In the genomic region with DNA sequence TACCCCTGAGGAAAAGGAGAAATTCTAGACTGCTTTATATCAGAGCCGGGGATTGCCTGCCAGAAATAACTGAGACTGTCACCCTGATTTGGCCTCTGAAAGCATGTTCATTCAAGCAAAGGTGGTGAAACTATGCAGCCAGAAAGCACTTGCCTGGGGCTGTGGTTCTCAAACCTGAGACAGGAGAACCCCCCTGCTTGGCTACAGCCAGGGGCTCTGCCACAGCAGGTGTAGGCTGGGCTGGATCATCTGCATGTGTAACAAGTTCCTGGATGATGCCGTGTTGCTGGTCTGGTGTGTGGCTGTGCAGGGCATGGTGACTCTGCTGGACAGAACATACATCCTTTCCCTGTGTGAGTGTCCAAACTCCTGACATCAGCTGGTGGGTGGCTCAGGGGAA, we compare ENCODE assay signal across 22 cellular contexts.
"Had no signal": no experiment of that assay in that cellular context is flagged by ENCODE, and none has a peak within 500 bp of the region (broad histone marks: within the 10 kb centered on the region; RNA-seq: fewer than 3 reads in every experiment).

No MANE protein-coding gene starts in this region.

- H3K9me3 ChIP-seq: body of pancreas, esophagus squamous epithelium, mucosa of descending colon had no signal

- H3K27me3 ChIP-seq: body of pancreas, esophagus squamous epithelium, gastroesophageal sphincter had no signal

- H3K27ac ChIP-seq: body of pancreas, esophagus squamous epithelium, gastroesophageal sphincter, WERI-Rb-1 had no signal

- H3K9me3 Mint-ChIP-seq: activated T-helper 1 cell treated with anti-CD3 and anti-CD28 coated beads, Interleukin-12 subunit alpha, Interleukin-12 subunit beta, Interleukin-2, Interleukin-4 antibody, amounts not matched to agents 30 ng/mL and 10 ng/mL and 1 ng/mL, durations not matched to agents 14 hours and 24 hours and 36 hours had no signal

- H3K4me3 Mint-ChIP-seq: activated CD8-positive, alpha-beta T cell treated with anti-CD3 and anti-CD28 coated beads, Interleukin-2, amount 10 ng/mL, durations not matched to agents 7 days and 5 days; activated naive CD8-positive, alpha-beta T cell treated with anti-CD3 and anti-CD28 coated beads, Interleukin-2, amount 50 U/mL, for 24 hours; activated T-helper 1 cell treated with anti-CD3 and anti-CD28 coated beads, Interleukin-12 subunit alpha, Interleukin-12 subunit beta, Interleukin-2, Interleukin-4 antibody, amounts not matched to agents 30 ng/mL and 10 ng/mL and 1 ng/mL, durations not matched to agents 14 hours and 24 hours and 36 hours; T-cell had no signal

- ATAC-seq: activated CD8-positive, alpha-beta T cell treated with anti-CD3 and anti-CD28 coated beads, Interleukin-2, amount 10 ng/mL, durations not matched to agents 7 days and 5 days; activated naive CD8-positive, alpha-beta T cell treated with anti-CD3 and anti-CD28 coated beads, Interleukin-2, amount 50 U/mL, for 24 hours; body of pancreas; gastroesophageal sphincter; mucosa of descending colon; stimulated activated naive CD8-positive, alpha-beta T cell treated with anti-CD3 and anti-CD28 coated beads, Interleukin-15, Interleukin-2, amounts not matched to agents 100 U/mL and 50 U/mL, for 24 hours; T-cell had no signal

- H3K27ac Mint-ChIP-seq: activated CD8-positive, alpha-beta T cell treated with anti-CD3 and anti-CD28 coated beads, Interleukin-2, amount 10 ng/mL, durations not matched to agents 7 days and 5 days; activated naive CD8-positive, alpha-beta T cell treated with anti-CD3 and anti-CD28 coated beads, Interleukin-2, amount 50 U/mL, for 24 hours; activated T-helper 1 cell treated with anti-CD3 and anti-CD28 coated beads, Interleukin-12 subunit alpha, Interleukin-12 subunit beta, Interleukin-2, Interleukin-4 antibody, amounts not matched to agents 30 ng/mL and 10 ng/mL and 1 ng/mL, durations not matched to agents 14 hours and 24 hours and 36 hours; T-cell had no signal

- DNase-seq: activated CD4-positive, alpha-beta T cell treated with anti-CD3 and anti-CD28 coated beads for 1 hour; activated CD4-positive, alpha-beta T cell treated with anti-CD3 and anti-CD28 coated beads, Interleukin-2, amount 50 U/mL, for 1 hour; activated CD8-positive, alpha-beta T cell treated with anti-CD3 and anti-CD28 coated beads, Interleukin-2, amount 10 ng/mL, durations not matched to agents 7 days and 5 days; activated gamma-delta T cell; activated naive CD4-positive, alpha-beta T cell treated with anti-CD3 and anti-CD28 coated beads, Interleukin-2, amount 50 U/mL, for 16 hours; activated naive CD8-positive, alpha-beta T cell treated with anti-CD3 and anti-CD28 coated beads, Interleukin-2, amount 50 U/mL, for 24 hours; body of pancreas; dermis blood vessel endothelial cell; effector memory CD4-positive, alpha-beta T cell; esophagus squamous epithelium; head of caudate nucleus; hypothalamus; mesendoderm; mucosa of descending colon; occipital lobe; stimulated activated CD4-positive, alpha-beta T cell treated with anti-CD3 and anti-CD28 coated beads, Interleukin-12 subunit alpha, Interleukin-12 subunit beta, amount 100 ng/mL, for 4 hours; stimulated activated CD4-positive, alpha-beta T cell treated with anti-CD3 and anti-CD28 coated beads, Interleukin-4, amount 100 ng/mL, for 4 hours; stimulated activated naive CD8-positive, alpha-beta T cell treated with anti-CD3 and anti-CD28 coated beads, Interleukin-15, Interleukin-2, amounts not matched to agents 100 U/mL and 50 U/mL, for 24 hours; T-cell; WERI-Rb-1 had no signal

- H3K4me1 Mint-ChIP-seq: activated naive CD8-positive, alpha-beta T cell treated with anti-CD3 and anti-CD28 coated beads, Interleukin-2, amount 50 U/mL, for 24 hours; T-cell had no signal

- H3K4me3 ChIP-seq: body of pancreas, esophagus squamous epithelium, gastroesophageal sphincter, mucosa of descending colon had no signal

- H3K36me3 Mint-ChIP-seq: T-cell had no signal

- H3K36me3 ChIP-seq: esophagus squamous epithelium, gastroesophageal sphincter, WERI-Rb-1 had no signal

- H3K4me1 ChIP-seq: body of pancreas, esophagus squamous epithelium, gastroesophageal sphincter had no signal
